8 cellular contexts compared by ENCODE assay signal in genomic region chr15:77632760-77633133, GRCh38. TPM values are rescaled to one million over a fixed set of nuclear protein-coding genes. Genes with fewer than 3 reads are reported as not detected.
DNase-seq lines count a peak whose midpoint lies in the region; ATAC-seq and TF ChIP-seq lines count a peak whose summit lies in the region.

A gene with protein sequence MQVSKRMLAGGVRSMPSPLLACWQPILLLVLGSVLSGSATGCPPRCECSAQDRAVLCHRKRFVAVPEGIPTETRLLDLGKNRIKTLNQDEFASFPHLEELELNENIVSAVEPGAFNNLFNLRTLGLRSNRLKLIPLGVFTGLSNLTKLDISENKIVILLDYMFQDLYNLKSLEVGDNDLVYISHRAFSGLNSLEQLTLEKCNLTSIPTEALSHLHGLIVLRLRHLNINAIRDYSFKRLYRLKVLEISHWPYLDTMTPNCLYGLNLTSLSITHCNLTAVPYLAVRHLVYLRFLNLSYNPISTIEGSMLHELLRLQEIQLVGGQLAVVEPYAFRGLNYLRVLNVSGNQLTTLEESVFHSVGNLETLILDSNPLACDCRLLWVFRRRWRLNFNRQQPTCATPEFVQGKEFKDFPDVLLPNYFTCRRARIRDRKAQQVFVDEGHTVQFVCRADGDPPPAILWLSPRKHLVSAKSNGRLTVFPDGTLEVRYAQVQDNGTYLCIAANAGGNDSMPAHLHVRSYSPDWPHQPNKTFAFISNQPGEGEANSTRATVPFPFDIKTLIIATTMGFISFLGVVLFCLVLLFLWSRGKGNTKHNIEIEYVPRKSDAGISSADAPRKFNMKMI (minus strand): TSS chr15:77632912. CDS start chr15:77632315, 597 bp downstream.

- ATAC-seq in HG03439 (IDR thresholded peaks at IDR 0.05; ENCODE audit: unreplicated experiment) (no peak), HG02885 (IDR thresholded peaks at IDR 0.05; ENCODE audit: poor library complexity, unreplicated experiment) (no peak)

- no peaks in the 10 kb centered on the region for H3K36me3 ChIP-seq in SK-N-MC (ENCODE audit: insufficient read depth, low read length)
- no peaks in the 10 kb centered on the region for H3K36me3 ChIP-seq in neutrophil

- DNase-seq in SK-N-MC (ENCODE audit: low read depth, low spot score) (no peak), fibroblast of the aortic adventitia (ENCODE audit: low read depth) (no peak), HPDE6-E6E7 (ENCODE audit: extremely low spot score) (no peak), GM19238 (ENCODE audit: insufficient read length, low spot score) (no peak)

- H3K27ac ChIP-seq in SK-N-MC (peak within 1 kb of the TSS; percentile 62), neutrophil (no peak within 1 kb of the TSS)

- H3K4me3 ChIP-seq in GM08714 (ENCODE audit: low read length) (peak within 1 kb of the TSS; percentile 12; the same call in 1 of the 2 replicates), SK-N-MC (peak within 1 kb of the TSS; percentile 92), fibroblast of the aortic adventitia (ENCODE audit: low read depth, low read length) (peak within 1 kb of the TSS; percentile 53), neutrophil (ENCODE audit: low read depth in 1 of 2, low read length in 1 of 2) (peak within 1 kb of the TSS; percentile 20 to 35)

- H3K27me3 ChIP-seq in neutrophil: peaks cover 98% of the 10 kb centered on the region

- peak within 1 kb of the TSS; percentile 84 for H3K9ac ChIP-seq in SK-N-MC (ENCODE audit: insufficient read length)

- TF ChIP-seq CTCF in fibroblast of the aortic adventitia (IDR thresholded peaks at IDR 0.05; ENCODE audit: insufficient read depth, low read length): no peak
- TF ChIP-seq CTCF in neutrophil (IDR thresholded peaks at IDR 0.05): no peak

- H3K9me3 ChIP-seq in SK-N-MC (ENCODE audit: low read depth, low read length): no peaks in the 10 kb centered on the region
- no peaks in the 10 kb centered on the region for H3K9me3 ChIP-seq in neutrophil

- H3K4me1 ChIP-seq in neutrophil (ENCODE audit: control insufficient read depth in 1 of 2, insufficient read depth in 1 of 2, low read depth in 1 of 2, low read length in 1 of 2): peaks cover 7 to 14% of the 10 kb centered on the region in 2 experiments

RNA-seq across cellular contexts. Expression of the gene that starts here (rescaled TPM):
- not detected in 2 replicates for total RNA-seq in fibroblast of the aortic adventitia (ENCODE audit: low replicate concordance)

Comparison
In these comparisons a context has a peak if more than half of its experiments do, and no peak if none do; other contexts are left out.
1. H3K4me3 ChIP-seq: peak in every context shown above with its lines; median percentile 92 in SK-N-MC; 53 in fibroblast of the aortic adventitia; 28 in neutrophil; 12 in GM08714.